6 cellular contexts compared by ENCODE assay signal in the genomic region with DNA sequence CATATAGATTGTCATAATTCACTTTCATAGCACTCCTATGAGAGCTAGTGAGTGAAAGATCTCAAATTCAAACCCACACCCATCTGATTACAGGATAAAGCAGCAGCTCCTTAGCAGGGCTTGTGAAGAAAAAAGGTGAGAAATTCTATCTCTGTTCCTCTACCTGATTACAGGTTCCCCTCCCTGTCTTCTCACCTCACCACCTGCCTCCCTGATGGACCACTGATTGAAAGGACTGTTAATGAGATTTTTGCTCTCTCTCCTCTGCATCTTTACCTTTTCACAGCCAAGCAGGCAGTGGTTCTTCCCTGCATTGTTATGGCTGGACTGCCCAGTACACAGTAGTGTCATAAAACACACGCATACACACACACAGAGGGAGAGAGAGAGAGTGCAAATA.
"Had no signal": no experiment of that assay in that cellular context is flagged by ENCODE, and none has a peak within 500 bp of the region (broad histone marks: within the 10 kb centered on the region; RNA-seq: fewer than 3 reads in every experiment).

No MANE protein-coding gene starts in this region.

- DNase-seq: H9, HCEC 1CT, KBM-7 had no signal

- ATAC-seq: GM23338, HepG2 had no signal

- H3K27ac ChIP-seq: HL-60 had no signal

- H3K4me3 ChIP-seq: GM23338 had no signal

- H2AFZ ChIP-seq: GM23338 had no signal

- H3K4me2 ChIP-seq: GM23338 had no signal
